In genomic region chr10:75111906-75112703, GRCh38 we compare ENCODE assay signal across 8 cellular contexts. TPM values are rescaled to one million over a fixed set of nuclear protein-coding genes. Genes with fewer than 3 reads are reported as not detected.
A peak's percentile ranks its signal among the peaks of the same experiment; 100 is the strongest.
DNase-seq lines count a peak whose midpoint lies in the region; ATAC-seq and TF ChIP-seq lines count a peak whose summit lies in the region.

No MANE protein-coding gene starts in this region.

- TF ChIP-seq POLR2A in spleen (IDR thresholded peaks at IDR 0.05): no peak

- ATAC-seq in GM21825 (IDR thresholded peaks at IDR 0.05; ENCODE audit: unreplicated experiment) (peak; percentile 21), HG03469 (IDR thresholded peaks at IDR 0.05; ENCODE audit: unreplicated experiment) (no peak)

- peak overlapping the region; percentile 77 for H2AFZ ChIP-seq in KMS-11 (ENCODE audit: low read depth)

- no peaks in the 10 kb centered on the region for H3K27me3 ChIP-seq in KMS-11 (ENCODE audit: insufficient read depth, low read depth)
- no peaks in the 10 kb centered on the region for H3K27me3 ChIP-seq in spleen (replicated peaks in 1 of 7)

- H3K27ac ChIP-seq in KMS-11 (peak overlapping the region; percentile 80), spleen (peak overlapping the region; percentile 95 to 98 (median 98))

- H3K4me2 ChIP-seq in KMS-11: peak overlapping the region; percentile 95

- intact Hi-C loops in spleen (cut with DNase I; ENCODE audit: low total_unique reads): loop anchor here (5.0 kb wide), 1 partner anchor 120 kb away; no protein-coding TSS in a partner anchor

- H3K4me3 ChIP-seq in KMS-11 (IDR thresholded peaks at IDR 0.05; ENCODE audit: insufficient read depth, low read depth, low read length) (no peak overlapping the region), spleen (peak overlapping the region; percentile 68 to 89 (median 75))

- no peaks in the 10 kb centered on the region for H3K36me3 ChIP-seq in ES-I3 (ENCODE audit: insufficient read depth, low read length)
- no peaks in the 10 kb centered on the region for H3K36me3 ChIP-seq in KMS-11 (ENCODE audit: insufficient read depth)
- no peaks in the 10 kb centered on the region for H3K36me3 ChIP-seq in spleen

- peaks cover 36% of the 10 kb centered on the region for H3K79me2 ChIP-seq in KMS-11 (ENCODE audit: insufficient read depth, low read depth)

- peak overlapping the region; percentile 83 for H3K9ac ChIP-seq in ES-I3 (ENCODE audit: low read depth, low read length)
- H3K9ac ChIP-seq in KMS-11: peak overlapping the region; percentile 67

- WGBS in spleen, 5 donors: 1% methylated on average over 23 of the region's 23 CpGs

- peak; percentile 66 for DNase-seq in T1000 (lab: John Stamatoyannopoulos, UW)
- peak; percentile 50 for DNase-seq in central memory CD4-positive, alpha-beta T cell
- peak; percentile 54 for DNase-seq in iris pigment epithelial cell (ENCODE audit: low read depth)
- DNase-seq in spleen: peak; percentile 91

- H3K9me3 ChIP-seq in ES-I3 (ENCODE audit: control insufficient read depth, insufficient read depth, low read length) (no peaks in the 10 kb centered on the region), spleen (no peaks in the 10 kb centered on the region)

- H4K20me1 ChIP-seq in KMS-11 (ENCODE audit: insufficient read depth): no peaks in the 10 kb centered on the region

- TF ChIP-seq CTCF in KMS-11 (conservative IDR thresholded peaks at IDR 0.05; ENCODE audit: low read depth, low read length) (0 out of 2 replicates have a peak, but pooled peaks have one; percentile 15), spleen (IDR thresholded peaks at IDR 0.05 in 8 of 11, conservative IDR thresholded peaks at IDR 0.05 in 3 of 11) (no peak)

- H3K4me1 ChIP-seq in ES-I3 (ENCODE audit: insufficient read depth, low read length): peaks cover 10% of the 10 kb centered on the region; the same call in 1 of the 2 replicates
- H3K4me1 ChIP-seq in KMS-11 (ENCODE audit: low read depth, poor library complexity, severe bottlenecking): peaks cover 44% of the 10 kb centered on the region
- H3K4me1 ChIP-seq in spleen: peaks cover 12 to 77% (median 41%) of the 10 kb centered on the region in 6 donors

RNA-seq across cellular contexts. Expression of gene SAMD8, which starts 0.6 kb away (rescaled TPM):
- total RNA-seq in spleen: 10 to 100 TPM; 24.3 to 35.1 (median 28.3) TPM
- polyA plus RNA-seq in spleen: 1 to 10 TPM; 4.1 to 5.2 (median 4.1) TPM
